In the genomic region with DNA sequence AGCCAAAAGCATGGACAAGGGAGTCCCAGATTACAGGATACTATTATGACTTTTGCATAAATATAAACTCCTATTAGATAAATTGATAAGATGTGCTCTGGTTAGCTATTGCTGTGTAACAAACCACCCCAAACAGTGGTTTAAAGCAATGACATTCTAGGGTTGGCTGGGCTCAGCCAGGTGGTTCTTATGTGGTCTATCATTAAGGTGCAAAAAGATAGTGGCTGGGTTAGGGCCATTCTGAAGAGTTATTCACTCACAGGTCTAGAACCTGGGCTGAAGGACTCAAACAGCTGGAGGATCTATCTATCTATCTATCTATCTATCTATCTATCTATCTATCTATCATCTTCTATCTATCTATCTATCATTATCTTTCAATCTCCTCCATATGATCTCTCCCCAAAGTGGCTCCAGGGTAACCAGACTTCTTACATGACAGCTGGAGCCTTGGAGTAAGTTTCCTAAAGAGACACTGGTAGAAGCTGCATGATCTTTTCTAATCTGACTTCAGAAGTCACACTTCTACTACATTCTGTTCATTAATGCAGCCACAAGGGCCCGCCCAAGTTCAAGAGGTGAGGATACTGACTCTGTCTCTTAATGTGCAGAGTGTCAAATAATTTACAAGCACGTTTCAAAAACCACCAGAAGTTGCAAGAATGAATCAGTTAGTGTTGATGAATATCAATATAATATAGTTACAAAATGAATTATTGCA, we compare ENCODE assay signal across 18 cellular contexts.
DNase-seq lines count a peak whose midpoint lies in the region; ATAC-seq and TF ChIP-seq lines count a peak whose summit lies in the region.
"Had no signal": no experiment of that assay in that cellular context is flagged by ENCODE, and none has a peak within 500 bp of the region (broad histone marks: within the 10 kb centered on the region; RNA-seq: fewer than 3 reads in every experiment).

No MANE protein-coding gene starts in this region.

- no peak for TF ChIP-seq CTCF in right atrium auricular region (IDR thresholded peaks at IDR 0.05)
- 0 out of 2 replicates have a peak, but pooled peaks have one; percentile 1 for TF ChIP-seq CTCF in LNCaP clone FGC (IDR thresholded peaks at IDR 0.05; ENCODE audit: control insufficient read depth, extremely low read depth, insufficient read depth)
- TF ChIP-seq CTCF in activated CD8-positive, alpha-beta T cell treated with anti-CD3 and anti-CD28 coated beads for 36 hours (IDR thresholded peaks at IDR 0.05): no peak
- no peak for TF ChIP-seq CTCF in body of pancreas (IDR thresholded peaks at IDR 0.05)

- ATAC-seq in left cardiac atrium: no peak
- no peak for ATAC-seq in activated CD8-positive, alpha-beta T cell treated with anti-CD3 and anti-CD28 coated beads for 36 hours
- no peak for ATAC-seq in GM18909 (IDR thresholded peaks at IDR 0.05; ENCODE audit: poor library complexity, unreplicated experiment)
- ATAC-seq in body of pancreas: no peak
- ATAC-seq in GM18907 (IDR thresholded peaks at IDR 0.05; ENCODE audit: unreplicated experiment): no peak

- H3K4me1 Mint-ChIP-seq in activated CD8-positive, alpha-beta T cell treated with anti-CD3 and anti-CD28 coated beads for 36 hours (ENCODE audit: low read depth): peaks cover 42% of the 10 kb centered on the region

- DNase-seq in right atrium auricular region (ENCODE audit: low spot score) (peak; percentile 32), left cardiac atrium (no peak), LNCaP clone FGC (ENCODE audit: low read depth) (no peak), body of pancreas (no peak)
- peak; percentile 45 for DNase-seq in activated CD8-positive, alpha-beta T cell treated with anti-CD3 and anti-CD28 coated beads for 36 hours
- DNase-seq: activated naive CD4-positive, alpha-beta T cell treated with anti-CD3 and anti-CD28 coated beads, Interleukin-2, amount 50 U/mL, for 16 hours; brain microvascular endothelial cell; GDM1; MG63; NCI-H2081 treated with DMSO at 0.1 percent for 48 hours; NCI-H524 treated with DMSO at 0.1 percent for 48 hours; retina; stimulated activated CD4-positive, alpha-beta T cell treated with anti-CD3 and anti-CD28 coated beads, Interleukin-2, amount 100 ng/mL, for 24 hours; testis had no signal

- H3K4me3 ChIP-seq in right atrium auricular region (no peak overlapping the region), LNCaP clone FGC (ENCODE audit: low read depth, low read length) (no peak overlapping the region), skeletal muscle tissue (ENCODE audit: low read length in 3 of 3) (no peak overlapping the region), body of pancreas (no peak overlapping the region)
- H3K4me3 ChIP-seq: MG63, testis had no signal

- no peak for TF ChIP-seq POLR2A in body of pancreas (IDR thresholded peaks at IDR 0.05)

- no peak overlapping the region for H3K4me3 Mint-ChIP-seq in activated CD8-positive, alpha-beta T cell treated with anti-CD3 and anti-CD28 coated beads for 36 hours

- H3K4me1 ChIP-seq in right atrium auricular region (peaks cover 0 to 12% of the 10 kb centered on the region in 2 donors), skeletal muscle tissue (ENCODE audit: control insufficient read depth in 3 of 3, insufficient read depth in 3 of 3, low read length in 3 of 3) (peaks cover 4 to 10% (median 4%) of the 10 kb centered on the region in 3 donors), body of pancreas (no peaks in the 10 kb centered on the region)

- WGBS in body of pancreas, 2 donors: 42 to 61% methylated on average over 2 of the region's 2 CpGs

- peaks cover 6% of the 10 kb centered on the region for H3K36me3 Mint-ChIP-seq in activated CD8-positive, alpha-beta T cell treated with anti-CD3 and anti-CD28 coated beads for 36 hours (ENCODE audit: low read depth)

- CTCF ChIA-PET in activated CD8-positive, alpha-beta T cell treated with anti-CD3 and anti-CD28 coated beads for 36 hours (lab: Charles Lee): interaction anchor here (1.4 to 2.4 kb wide), 3 partner anchors 24 to 111 kb away, joined by 3 to 10 read pairs (median 4); a partner anchor contains a TSS

- H3K9me3 Mint-ChIP-seq in activated CD8-positive, alpha-beta T cell treated with anti-CD3 and anti-CD28 coated beads for 36 hours: peaks cover 12% of the 10 kb centered on the region

- H3K27ac ChIP-seq in right atrium auricular region (no peak overlapping the region), skeletal muscle tissue (ENCODE audit: low read depth, low read length) (peak overlapping the region; percentile 48), body of pancreas (no peak overlapping the region)
- H3K27ac ChIP-seq: brain microvascular endothelial cell, testis, VCaP had no signal

- H3K27ac Mint-ChIP-seq in activated CD8-positive, alpha-beta T cell treated with anti-CD3 and anti-CD28 coated beads for 36 hours: no peak overlapping the region

- POLR2A ChIA-PET in activated CD8-positive, alpha-beta T cell treated with anti-CD3 and anti-CD28 coated beads for 36 hours (lab: Charles Lee): no interaction called here

- H3K27me3 Mint-ChIP-seq in activated CD8-positive, alpha-beta T cell treated with anti-CD3 and anti-CD28 coated beads for 36 hours: peaks cover 25% of the 10 kb centered on the region

- intact Hi-C loops in left cardiac atrium (cut with DNase I): no loop called here
- intact Hi-C loops in activated CD8-positive, alpha-beta T cell treated with anti-CD3 and anti-CD28 coated beads for 36 hours (cut with micrococcal nuclease): no loop called here
- intact Hi-C loops in body of pancreas (cut with DNase I): no loop called here

- H3K27me3 ChIP-seq in right atrium auricular region: no peaks in the 10 kb centered on the region
- H3K27me3 ChIP-seq in skeletal muscle tissue (ENCODE audit: control insufficient read depth in 3 of 3, insufficient read depth in 3 of 3, low read length in 3 of 3): peaks cover 0 to 2% (median 0%) of the 10 kb centered on the region in 3 donors
- no peaks in the 10 kb centered on the region for H3K27me3 ChIP-seq in body of pancreas
- H3K27me3 ChIP-seq: brain microvascular endothelial cell, MG63, testis had no signal

- H3K36me3 ChIP-seq in right atrium auricular region: no peaks in the 10 kb centered on the region
- H3K36me3 ChIP-seq in skeletal muscle tissue (ENCODE audit: control insufficient read depth in 3 of 3, insufficient read depth in 3 of 3, low read length in 3 of 3): no peaks in the 10 kb centered on the region
- no peaks in the 10 kb centered on the region for H3K36me3 ChIP-seq in body of pancreas (replicated peaks in 1 of 2; ENCODE audit: insufficient read depth in 1 of 2, low read depth in 2 of 2)
- H3K36me3 ChIP-seq: brain microvascular endothelial cell, MG63 had no signal

- H3K9me3 ChIP-seq in right atrium auricular region (no peaks in the 10 kb centered on the region), skeletal muscle tissue (ENCODE audit: control insufficient read depth in 3 of 3, low read length in 3 of 3) (no peaks in the 10 kb centered on the region), body of pancreas (no peaks in the 10 kb centered on the region)
- H3K9me3 ChIP-seq: MG63, testis had no signal

- no peak overlapping the region for H3K9ac ChIP-seq in skeletal muscle tissue (ENCODE audit: low read depth in 1 of 3, low read length in 3 of 3)

Comparison
In these comparisons a context has a peak if more than half of its experiments do, and no peak if none do; other contexts are left out.
1. DNase-seq: peak in right atrium auricular region (single experiment) and activated CD8-positive, alpha-beta T cell treated with anti-CD3 and anti-CD28 coated beads for 36 hours (single experiment); none in left cardiac atrium (single experiment), LNCaP clone FGC (single experiment) and body of pancreas (0 of 4).